In genomic region chr13:112572408-112572807, GRCh38 we compare ENCODE assay signal across 1 cellular context.
TF ChIP-seq lines count a peak whose summit lies in the region.

No MANE protein-coding gene starts in this region.

TF ChIP-seq in HepG2, 621 proteins besides CTCF, POLR2A, EP300 and RAD21 (continued from another document):
- no peak for TF ChIP-seq TSC22D2 (CRISPR knock-in tag; IDR thresholded peaks at IDR 0.05; ENCODE audit: borderline replicate concordance)
- no peak for TF ChIP-seq DMTF1 (CRISPR knock-in tag; IDR thresholded peaks at IDR 0.05)
- no peak for TF ChIP-seq MYNN (CRISPR knock-in tag; IDR thresholded peaks at IDR 0.05; ENCODE audit: low read depth)
- TF ChIP-seq TOPORS (CRISPR knock-in tag; IDR thresholded peaks at IDR 0.05), result no peak
- TF ChIP-seq ZNF44 (CRISPR knock-in tag; IDR thresholded peaks at IDR 0.05), result no peak
- no peak for TF ChIP-seq ZMYM4 (CRISPR knock-in tag; IDR thresholded peaks at IDR 0.05)
- TF ChIP-seq SALL2 (CRISPR knock-in tag; IDR thresholded peaks at IDR 0.05), result no peak
- TF ChIP-seq KLF13 (CRISPR knock-in tag; IDR thresholded peaks at IDR 0.05), result no peak
- no peak for TF ChIP-seq NFATC3 (CRISPR knock-in tag; IDR thresholded peaks at IDR 0.05)
- no peak for TF ChIP-seq FOXC1 (CRISPR knock-in tag; IDR thresholded peaks at IDR 0.05; ENCODE audit: borderline replicate concordance)
